21 cellular contexts compared by ENCODE assay signal in the genomic region with DNA sequence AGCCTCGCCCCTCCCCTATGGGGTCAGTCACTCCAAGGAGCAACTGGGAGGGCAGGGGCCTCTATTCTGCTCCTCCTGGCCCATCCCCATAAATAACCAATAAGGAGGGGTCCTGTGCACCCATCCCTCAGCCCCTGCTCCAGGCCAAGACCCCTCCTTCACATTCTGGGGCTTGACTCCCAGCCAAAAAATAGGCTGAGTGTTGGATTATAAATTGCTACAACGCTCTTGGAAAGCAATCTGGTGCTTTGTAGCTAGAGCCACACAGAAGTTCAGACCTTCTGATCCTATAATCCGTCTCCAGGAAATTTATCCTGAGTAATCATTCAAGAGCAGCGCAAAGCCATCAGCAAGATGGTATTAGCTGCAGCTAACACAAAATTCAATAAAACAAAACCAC.
"Had no signal": no experiment of that assay in that cellular context is flagged by ENCODE, and none has a peak within 500 bp of the region (broad histone marks: within the 10 kb centered on the region; RNA-seq: fewer than 3 reads in every experiment).

No MANE protein-coding gene starts in this region.

- H3K79me2 ChIP-seq: parathyroid adenoma had no signal

- DNase-seq: cortex of kidney; effector memory CD4-positive, alpha-beta T cell; heart left ventricle; hippocampal formation; left colon; left ventricle myocardium superior; mesenchymal stem cell; midbrain; occipital lobe; right lobe of liver; stimulated activated CD4-positive, alpha-beta T cell treated with anti-CD3 and anti-CD28 coated beads, Interleukin-2, amount 100 ng/mL, for 24 hours; stimulated activated CD4-positive, alpha-beta T cell treated with anti-CD3 and anti-CD28 coated beads, Interleukin-4, amount 100 ng/mL, for 4 hours; stimulated activated naive B cell treated with anti-CD40 and anti-IgM and Interleukin-4, amounts not matched to agents 10 μg/mL and 1 μg/mL and 100 μg/mL, for 72 hours; stimulated activated naive CD8-positive, alpha-beta T cell treated with anti-CD3 and anti-CD28 coated beads, Interleukin-15, amount 100 ng/mL, for 72 hours; transverse colon had no signal

- H3K9ac ChIP-seq: parathyroid adenoma had no signal

- H3K9me3 ChIP-seq: heart left ventricle, prostate gland, right lobe of liver, thoracic aorta, transverse colon had no signal

- H3K36me3 ChIP-seq: heart left ventricle, prostate gland, right lobe of liver, thoracic aorta, transverse colon had no signal

- H2AFZ ChIP-seq: parathyroid adenoma had no signal

- H3K27me3 ChIP-seq: right lobe of liver, transverse colon had no signal

- ATAC-seq: esophagus mucosa; heart left ventricle; left colon; left ventricle myocardium superior; natural killer cell treated with Interleukin-12 subunit alpha and Interleukin-12 subunit beta and Interleukin-15 and Interleukin-18, amount 100 ng/mL, for 72 hours; right lobe of liver; stimulated activated naive B cell treated with anti-CD40 and anti-IgM and Interleukin-4, amounts not matched to agents 10 μg/mL and 1 μg/mL and 100 μg/mL, for 72 hours; stimulated activated naive CD8-positive, alpha-beta T cell treated with anti-CD3 and anti-CD28 coated beads, Interleukin-15, amount 100 ng/mL, for 72 hours had no signal

- H3K4me1 ChIP-seq: heart left ventricle, parathyroid adenoma, prostate gland, transverse colon had no signal

- H3K27ac ChIP-seq: heart left ventricle, parathyroid adenoma, prostate gland, right lobe of liver, thoracic aorta, transverse colon had no signal

- H3K4me3 ChIP-seq: heart left ventricle, lung, prostate gland, right lobe of liver, thoracic aorta, transverse colon had no signal
